Comparison of ENCODE assay signal across 1 cellular context in the genomic region with DNA sequence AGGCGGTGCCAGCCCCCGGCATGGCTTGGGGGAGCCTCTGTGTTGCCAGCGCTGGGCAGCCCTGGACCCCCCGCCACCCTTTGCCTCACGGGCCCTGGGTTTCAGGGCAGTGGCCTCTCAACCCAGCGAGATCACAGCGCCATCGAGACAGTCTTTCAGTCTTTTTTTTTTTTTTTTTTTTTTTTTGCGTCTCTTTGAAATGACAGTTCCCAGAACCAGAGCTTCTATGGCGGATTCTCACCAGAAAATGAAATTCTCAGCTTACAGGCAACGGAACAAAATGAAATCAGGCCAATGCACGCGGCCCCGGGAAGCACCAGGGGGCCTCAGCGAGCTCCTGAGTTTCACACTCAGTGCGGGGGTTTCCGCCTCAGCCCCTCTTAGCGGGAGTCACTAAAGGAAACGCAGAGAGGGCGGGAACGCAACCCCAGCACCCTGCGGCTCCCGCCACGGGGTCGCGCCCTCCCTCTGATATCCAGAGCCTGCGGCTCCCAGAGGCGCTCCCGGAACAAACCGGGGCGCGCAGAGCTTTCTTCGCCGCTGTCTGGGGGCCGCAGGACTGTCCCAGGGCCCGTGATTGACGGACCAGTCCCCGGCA.
TF ChIP-seq lines count a peak whose summit lies in the region.

No MANE protein-coding gene starts in this region.

TF ChIP-seq in HepG2, 621 proteins besides CTCF, POLR2A, EP300 and RAD21 (continued from another document and continues in another):
- peak; percentile 9; the same call in 1 of the 2 replicates for TF ChIP-seq ZSCAN25 (CRISPR knock-in tag; IDR thresholded peaks at IDR 0.05)
- TF ChIP-seq ZNF878 (CRISPR knock-in tag; IDR thresholded peaks at IDR 0.05), result no peak
- TF ChIP-seq, protein P1, sequence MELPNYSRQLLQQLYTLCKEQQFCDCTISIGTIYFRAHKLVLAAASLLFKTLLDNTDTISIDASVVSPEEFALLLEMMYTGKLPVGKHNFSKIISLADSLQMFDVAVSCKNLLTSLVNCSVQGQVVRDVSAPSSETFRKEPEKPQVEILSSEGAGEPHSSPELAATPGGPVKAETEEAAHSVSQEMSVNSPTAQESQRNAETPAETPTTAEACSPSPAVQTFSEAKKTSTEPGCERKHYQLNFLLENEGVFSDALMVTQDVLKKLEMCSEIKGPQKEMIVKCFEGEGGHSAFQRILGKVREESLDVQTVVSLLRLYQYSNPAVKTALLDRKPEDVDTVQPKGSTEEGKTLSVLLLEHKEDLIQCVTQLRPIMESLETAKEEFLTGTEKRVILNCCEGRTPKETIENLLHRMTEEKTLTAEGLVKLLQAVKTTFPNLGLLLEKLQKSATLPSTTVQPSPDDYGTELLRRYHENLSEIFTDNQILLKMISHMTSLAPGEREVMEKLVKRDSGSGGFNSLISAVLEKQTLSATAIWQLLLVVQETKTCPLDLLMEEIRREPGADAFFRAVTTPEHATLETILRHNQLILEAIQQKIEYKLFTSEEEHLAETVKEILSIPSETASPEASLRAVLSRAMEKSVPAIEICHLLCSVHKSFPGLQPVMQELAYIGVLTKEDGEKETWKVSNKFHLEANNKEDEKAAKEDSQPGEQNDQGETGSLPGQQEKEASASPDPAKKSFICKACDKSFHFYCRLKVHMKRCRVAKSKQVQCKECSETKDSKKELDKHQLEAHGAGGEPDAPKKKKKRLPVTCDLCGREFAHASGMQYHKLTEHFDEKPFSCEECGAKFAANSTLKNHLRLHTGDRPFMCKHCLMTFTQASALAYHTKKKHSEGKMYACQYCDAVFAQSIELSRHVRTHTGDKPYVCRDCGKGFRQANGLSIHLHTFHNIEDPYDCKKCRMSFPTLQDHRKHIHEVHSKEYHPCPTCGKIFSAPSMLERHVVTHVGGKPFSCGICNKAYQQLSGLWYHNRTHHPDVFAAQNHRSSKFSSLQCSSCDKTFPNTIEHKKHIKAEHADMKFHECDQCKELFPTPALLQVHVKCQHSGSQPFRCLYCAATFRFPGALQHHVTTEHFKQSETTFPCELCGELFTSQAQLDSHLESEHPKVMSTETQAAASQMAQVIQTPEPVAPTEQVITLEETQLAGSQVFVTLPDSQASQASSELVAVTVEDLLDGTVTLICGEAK (IDR thresholded peaks at IDR 0.05), result no peak
- TF ChIP-seq, protein P1 (CRISPR knock-in tag; IDR thresholded peaks at IDR 0.05), result no peak
- TF ChIP-seq, protein P2, sequence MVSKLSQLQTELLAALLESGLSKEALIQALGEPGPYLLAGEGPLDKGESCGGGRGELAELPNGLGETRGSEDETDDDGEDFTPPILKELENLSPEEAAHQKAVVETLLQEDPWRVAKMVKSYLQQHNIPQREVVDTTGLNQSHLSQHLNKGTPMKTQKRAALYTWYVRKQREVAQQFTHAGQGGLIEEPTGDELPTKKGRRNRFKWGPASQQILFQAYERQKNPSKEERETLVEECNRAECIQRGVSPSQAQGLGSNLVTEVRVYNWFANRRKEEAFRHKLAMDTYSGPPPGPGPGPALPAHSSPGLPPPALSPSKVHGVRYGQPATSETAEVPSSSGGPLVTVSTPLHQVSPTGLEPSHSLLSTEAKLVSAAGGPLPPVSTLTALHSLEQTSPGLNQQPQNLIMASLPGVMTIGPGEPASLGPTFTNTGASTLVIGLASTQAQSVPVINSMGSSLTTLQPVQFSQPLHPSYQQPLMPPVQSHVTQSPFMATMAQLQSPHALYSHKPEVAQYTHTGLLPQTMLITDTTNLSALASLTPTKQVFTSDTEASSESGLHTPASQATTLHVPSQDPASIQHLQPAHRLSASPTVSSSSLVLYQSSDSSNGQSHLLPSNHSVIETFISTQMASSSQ (IDR thresholded peaks at IDR 0.05; ENCODE audit: low read depth), result no peak
- TF ChIP-seq, protein P2 (CRISPR knock-in tag; IDR thresholded peaks at IDR 0.05; ENCODE audit: borderline replicate concordance), result no peak
- no peak for TF ChIP-seq ZNF839 (CRISPR knock-in tag; IDR thresholded peaks at IDR 0.05; ENCODE audit: borderline replicate concordance)
- TF ChIP-seq ATM (IDR thresholded peaks at IDR 0.05; ENCODE audit: borderline replicate concordance), result no peak
- no peak for TF ChIP-seq TARDBP (CRISPR knock-in tag; IDR thresholded peaks at IDR 0.05)
- no peak for TF ChIP-seq ZNF235 (CRISPR knock-in tag; IDR thresholded peaks at IDR 0.05; ENCODE audit: borderline replicate concordance)
- TF ChIP-seq, protein P3, sequence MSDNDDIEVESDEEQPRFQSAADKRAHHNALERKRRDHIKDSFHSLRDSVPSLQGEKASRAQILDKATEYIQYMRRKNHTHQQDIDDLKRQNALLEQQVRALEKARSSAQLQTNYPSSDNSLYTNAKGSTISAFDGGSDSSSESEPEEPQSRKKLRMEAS (IDR thresholded peaks at IDR 0.05), result peak; percentile 54; the same call in 1 of the 2 replicates
- no peak for TF ChIP-seq ZNF83 (CRISPR knock-in tag; IDR thresholded peaks at IDR 0.05; ENCODE audit: borderline replicate concordance)
- TF ChIP-seq DNMT3B (CRISPR knock-in tag; conservative IDR thresholded peaks at IDR 0.05), result no peak
- TF ChIP-seq RELA (CRISPR knock-in tag; IDR thresholded peaks at IDR 0.05), result no peak
- no peak for TF ChIP-seq ZNF24 (IDR thresholded peaks at IDR 0.05)
- no peak for TF ChIP-seq NFRKB (IDR thresholded peaks at IDR 0.05)
- TF ChIP-seq JARID2 (CRISPR knock-in tag; IDR thresholded peaks at IDR 0.05; ENCODE audit: insufficient replicate concordance), result no peak
- TF ChIP-seq ZNF720 (CRISPR knock-in tag; IDR thresholded peaks at IDR 0.05), result no peak
- TF ChIP-seq, protein P4, sequence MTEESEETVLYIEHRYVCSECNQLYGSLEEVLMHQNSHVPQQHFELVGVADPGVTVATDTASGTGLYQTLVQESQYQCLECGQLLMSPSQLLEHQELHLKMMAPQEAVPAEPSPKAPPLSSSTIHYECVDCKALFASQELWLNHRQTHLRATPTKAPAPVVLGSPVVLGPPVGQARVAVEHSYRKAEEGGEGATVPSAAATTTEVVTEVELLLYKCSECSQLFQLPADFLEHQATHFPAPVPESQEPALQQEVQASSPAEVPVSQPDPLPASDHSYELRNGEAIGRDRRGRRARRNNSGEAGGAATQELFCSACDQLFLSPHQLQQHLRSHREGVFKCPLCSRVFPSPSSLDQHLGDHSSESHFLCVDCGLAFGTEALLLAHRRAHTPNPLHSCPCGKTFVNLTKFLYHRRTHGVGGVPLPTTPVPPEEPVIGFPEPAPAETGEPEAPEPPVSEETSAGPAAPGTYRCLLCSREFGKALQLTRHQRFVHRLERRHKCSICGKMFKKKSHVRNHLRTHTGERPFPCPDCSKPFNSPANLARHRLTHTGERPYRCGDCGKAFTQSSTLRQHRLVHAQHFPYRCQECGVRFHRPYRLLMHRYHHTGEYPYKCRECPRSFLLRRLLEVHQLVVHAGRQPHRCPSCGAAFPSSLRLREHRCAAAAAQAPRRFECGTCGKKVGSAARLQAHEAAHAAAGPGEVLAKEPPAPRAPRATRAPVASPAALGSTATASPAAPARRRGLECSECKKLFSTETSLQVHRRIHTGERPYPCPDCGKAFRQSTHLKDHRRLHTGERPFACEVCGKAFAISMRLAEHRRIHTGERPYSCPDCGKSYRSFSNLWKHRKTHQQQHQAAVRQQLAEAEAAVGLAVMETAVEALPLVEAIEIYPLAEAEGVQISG (CRISPR knock-in tag; IDR thresholded peaks at IDR 0.05), result 0 out of 2 replicates have a peak, but pooled peaks have one; percentile 23
- no peak for TF ChIP-seq RORA (CRISPR knock-in tag; IDR thresholded peaks at IDR 0.05)
- TF ChIP-seq ZBTB7B (CRISPR knock-in tag; IDR thresholded peaks at IDR 0.05), result peak; percentile 71; the same call in 1 of the 2 replicates
- TF ChIP-seq HMG20B (CRISPR knock-in tag; conservative IDR thresholded peaks at IDR 0.05), result no peak
- TF ChIP-seq, protein P5, sequence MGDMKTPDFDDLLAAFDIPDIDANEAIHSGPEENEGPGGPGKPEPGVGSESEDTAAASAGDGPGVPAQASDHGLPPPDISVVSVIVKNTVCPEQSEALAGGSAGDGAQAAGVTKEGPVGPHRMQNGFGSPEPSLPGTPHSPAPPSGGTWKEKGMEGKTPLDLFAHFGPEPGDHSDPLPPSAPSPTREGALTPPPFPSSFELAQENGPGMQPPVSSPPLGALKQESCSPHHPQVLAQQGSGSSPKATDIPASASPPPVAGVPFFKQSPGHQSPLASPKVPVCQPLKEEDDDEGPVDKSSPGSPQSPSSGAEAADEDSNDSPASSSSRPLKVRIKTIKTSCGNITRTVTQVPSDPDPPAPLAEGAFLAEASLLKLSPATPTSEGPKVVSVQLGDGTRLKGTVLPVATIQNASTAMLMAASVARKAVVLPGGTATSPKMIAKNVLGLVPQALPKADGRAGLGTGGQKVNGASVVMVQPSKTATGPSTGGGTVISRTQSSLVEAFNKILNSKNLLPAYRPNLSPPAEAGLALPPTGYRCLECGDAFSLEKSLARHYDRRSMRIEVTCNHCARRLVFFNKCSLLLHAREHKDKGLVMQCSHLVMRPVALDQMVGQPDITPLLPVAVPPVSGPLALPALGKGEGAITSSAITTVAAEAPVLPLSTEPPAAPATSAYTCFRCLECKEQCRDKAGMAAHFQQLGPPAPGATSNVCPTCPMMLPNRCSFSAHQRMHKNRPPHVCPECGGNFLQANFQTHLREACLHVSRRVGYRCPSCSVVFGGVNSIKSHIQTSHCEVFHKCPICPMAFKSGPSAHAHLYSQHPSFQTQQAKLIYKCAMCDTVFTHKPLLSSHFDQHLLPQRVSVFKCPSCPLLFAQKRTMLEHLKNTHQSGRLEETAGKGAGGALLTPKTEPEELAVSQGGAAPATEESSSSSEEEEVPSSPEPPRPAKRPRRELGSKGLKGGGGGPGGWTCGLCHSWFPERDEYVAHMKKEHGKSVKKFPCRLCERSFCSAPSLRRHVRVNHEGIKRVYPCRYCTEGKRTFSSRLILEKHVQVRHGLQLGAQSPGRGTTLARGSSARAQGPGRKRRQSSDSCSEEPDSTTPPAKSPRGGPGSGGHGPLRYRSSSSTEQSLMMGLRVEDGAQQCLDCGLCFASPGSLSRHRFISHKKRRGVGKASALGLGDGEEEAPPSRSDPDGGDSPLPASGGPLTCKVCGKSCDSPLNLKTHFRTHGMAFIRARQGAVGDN (CRISPR knock-in tag; IDR thresholded peaks at IDR 0.05), result no peak; the same call in 1 of the 2 replicates
- no peak for TF ChIP-seq ZNF337 (CRISPR knock-in tag; IDR thresholded peaks at IDR 0.05; ENCODE audit: borderline replicate concordance, low read depth)
- TF ChIP-seq, protein P6, sequence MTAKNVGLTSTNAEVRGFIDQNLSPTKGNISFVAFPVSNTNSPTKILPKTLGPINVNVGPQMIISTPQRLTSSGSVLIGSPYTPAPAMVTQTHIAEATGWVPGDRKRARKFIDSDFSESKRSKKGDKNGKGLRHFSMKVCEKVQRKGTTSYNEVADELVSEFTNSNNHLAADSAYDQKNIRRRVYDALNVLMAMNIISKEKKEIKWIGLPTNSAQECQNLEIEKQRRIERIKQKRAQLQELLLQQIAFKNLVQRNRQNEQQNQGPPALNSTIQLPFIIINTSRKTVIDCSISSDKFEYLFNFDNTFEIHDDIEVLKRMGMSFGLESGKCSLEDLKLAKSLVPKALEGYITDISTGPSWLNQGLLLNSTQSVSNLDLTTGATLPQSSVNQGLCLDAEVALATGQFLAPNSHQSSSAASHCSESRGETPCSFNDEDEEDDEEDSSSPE (CRISPR knock-in tag; IDR thresholded peaks at IDR 0.05), result peak; percentile 61
- TF ChIP-seq ZNF382 (CRISPR knock-in tag; IDR thresholded peaks at IDR 0.05; ENCODE audit: borderline replicate concordance), result no peak
